In the genomic region with DNA sequence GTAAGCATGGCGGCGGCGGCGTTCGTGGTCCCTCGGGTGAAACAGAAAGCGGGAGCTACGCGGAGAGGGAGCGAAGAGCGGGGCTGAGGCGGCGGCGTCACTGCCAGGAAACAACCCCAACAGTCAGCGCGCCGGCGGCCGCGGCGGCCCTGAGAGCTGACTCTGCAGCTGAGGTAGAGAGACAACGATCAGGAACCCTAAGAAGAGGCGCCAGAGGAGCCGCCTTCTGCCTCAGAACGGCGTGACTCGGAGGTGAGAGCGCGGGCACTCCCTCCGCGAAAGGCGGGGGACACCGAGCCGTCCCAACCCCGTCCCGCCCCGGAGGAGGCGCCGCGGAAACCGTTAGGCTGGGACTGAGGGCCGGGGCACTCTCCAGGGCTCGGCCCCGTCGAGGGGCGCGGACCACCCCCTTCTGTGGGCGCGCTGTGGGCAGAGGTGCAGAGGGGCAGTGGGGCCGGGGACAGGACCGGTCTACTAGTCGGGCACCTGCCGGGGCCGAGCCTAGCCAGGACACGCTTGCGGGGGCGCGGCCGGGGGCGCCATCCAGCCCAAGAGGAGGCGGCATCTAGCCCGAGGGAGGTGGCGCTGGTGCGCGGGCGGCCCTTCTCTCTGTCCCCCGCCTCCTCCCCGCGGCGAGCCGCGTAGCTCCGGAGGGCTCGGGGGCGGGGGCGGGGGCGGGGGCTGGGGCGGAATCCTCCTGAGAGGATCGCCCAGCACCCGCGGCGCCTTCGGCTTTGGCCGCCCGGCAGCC, we compare ENCODE assay signal across 1 cellular context.
TF ChIP-seq lines count a peak whose summit lies in the region.

No MANE protein-coding gene starts in this region.

TF ChIP-seq in HepG2, 621 proteins besides CTCF, POLR2A, EP300 and RAD21 (continued from another document and continues in another):
- TF ChIP-seq, protein P1, sequence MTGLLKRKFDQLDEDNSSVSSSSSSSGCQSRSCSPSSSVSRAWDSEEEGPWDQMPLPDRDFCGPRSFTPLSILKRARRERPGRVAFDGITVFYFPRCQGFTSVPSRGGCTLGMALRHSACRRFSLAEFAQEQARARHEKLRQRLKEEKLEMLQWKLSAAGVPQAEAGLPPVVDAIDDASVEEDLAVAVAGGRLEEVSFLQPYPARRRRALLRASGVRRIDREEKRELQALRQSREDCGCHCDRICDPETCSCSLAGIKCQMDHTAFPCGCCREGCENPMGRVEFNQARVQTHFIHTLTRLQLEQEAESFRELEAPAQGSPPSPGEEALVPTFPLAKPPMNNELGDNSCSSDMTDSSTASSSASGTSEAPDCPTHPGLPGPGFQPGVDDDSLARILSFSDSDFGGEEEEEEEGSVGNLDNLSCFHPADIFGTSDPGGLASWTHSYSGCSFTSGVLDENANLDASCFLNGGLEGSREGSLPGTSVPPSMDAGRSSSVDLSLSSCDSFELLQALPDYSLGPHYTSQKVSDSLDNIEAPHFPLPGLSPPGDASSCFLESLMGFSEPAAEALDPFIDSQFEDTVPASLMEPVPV (CRISPR knock-in tag; IDR thresholded peaks at IDR 0.05), result peak; percentile 51; the same call in 1 of the 2 replicates
- TF ChIP-seq ZNF263 (CRISPR knock-in tag; IDR thresholded peaks at IDR 0.05) (no peak), PHF8 (CRISPR knock-in tag; IDR thresholded peaks at IDR 0.05) (peak; percentile 88), RELA (CRISPR knock-in tag; IDR thresholded peaks at IDR 0.05) (no peak), TEAD3 (CRISPR knock-in tag; optimal IDR thresholded peaks at IDR 0.05; ENCODE audit: borderline replicate concordance) (no peak), ZNF674 (CRISPR knock-in tag; IDR thresholded peaks at IDR 0.05; ENCODE audit: low read depth) (0 out of 2 replicates have a peak, but pooled peaks have one; percentile 60), NCOA1 (CRISPR knock-in tag; IDR thresholded peaks at IDR 0.05) (0 out of 2 replicates have a peak, but pooled peaks have one; percentile 39), ZNF709 (CRISPR knock-in tag; IDR thresholded peaks at IDR 0.05) (peak; percentile 51; the same call in 1 of the 2 replicates), TAF15 (IDR thresholded peaks at IDR 0.05; ENCODE audit: low read depth, low read length, poor library complexity, severe bottlenecking) (no peak), ZNF703 (CRISPR knock-in tag; IDR thresholded peaks at IDR 0.05; ENCODE audit: borderline replicate concordance) (no peak; the same call in 1 of the 2 replicates), SRY (CRISPR knock-in tag; IDR thresholded peaks at IDR 0.05) (peak; percentile 54), ZNF510 (CRISPR knock-in tag; IDR thresholded peaks at IDR 0.05; ENCODE audit: low read depth) (no peak), MAZ (IDR thresholded peaks at IDR 0.05; ENCODE audit: borderline replicate concordance, low read depth, low read length) (peak; percentile 69; the same call in 1 of the 2 replicates), MAZ (CRISPR knock-in tag; IDR thresholded peaks at IDR 0.05; ENCODE audit: low read depth) (peak; percentile 82), ZFP62 (CRISPR knock-in tag; IDR thresholded peaks at IDR 0.05) (no peak), NFIC (IDR thresholded peaks at IDR 0.05; ENCODE audit: low read length) (no peak), EED (CRISPR knock-in tag; IDR thresholded peaks at IDR 0.05) (0 out of 2 replicates have a peak, but pooled peaks have one; percentile 3), PAWR (CRISPR knock-in tag; IDR thresholded peaks at IDR 0.05; ENCODE audit: borderline replicate concordance) (0 out of 2 replicates have a peak, but pooled peaks have one; percentile 72), FOXK1 (CRISPR knock-in tag; IDR thresholded peaks at IDR 0.05; ENCODE audit: borderline replicate concordance, low read depth) (peak; percentile 14; the same call in 1 of the 2 replicates)
- TF ChIP-seq, protein P2, sequence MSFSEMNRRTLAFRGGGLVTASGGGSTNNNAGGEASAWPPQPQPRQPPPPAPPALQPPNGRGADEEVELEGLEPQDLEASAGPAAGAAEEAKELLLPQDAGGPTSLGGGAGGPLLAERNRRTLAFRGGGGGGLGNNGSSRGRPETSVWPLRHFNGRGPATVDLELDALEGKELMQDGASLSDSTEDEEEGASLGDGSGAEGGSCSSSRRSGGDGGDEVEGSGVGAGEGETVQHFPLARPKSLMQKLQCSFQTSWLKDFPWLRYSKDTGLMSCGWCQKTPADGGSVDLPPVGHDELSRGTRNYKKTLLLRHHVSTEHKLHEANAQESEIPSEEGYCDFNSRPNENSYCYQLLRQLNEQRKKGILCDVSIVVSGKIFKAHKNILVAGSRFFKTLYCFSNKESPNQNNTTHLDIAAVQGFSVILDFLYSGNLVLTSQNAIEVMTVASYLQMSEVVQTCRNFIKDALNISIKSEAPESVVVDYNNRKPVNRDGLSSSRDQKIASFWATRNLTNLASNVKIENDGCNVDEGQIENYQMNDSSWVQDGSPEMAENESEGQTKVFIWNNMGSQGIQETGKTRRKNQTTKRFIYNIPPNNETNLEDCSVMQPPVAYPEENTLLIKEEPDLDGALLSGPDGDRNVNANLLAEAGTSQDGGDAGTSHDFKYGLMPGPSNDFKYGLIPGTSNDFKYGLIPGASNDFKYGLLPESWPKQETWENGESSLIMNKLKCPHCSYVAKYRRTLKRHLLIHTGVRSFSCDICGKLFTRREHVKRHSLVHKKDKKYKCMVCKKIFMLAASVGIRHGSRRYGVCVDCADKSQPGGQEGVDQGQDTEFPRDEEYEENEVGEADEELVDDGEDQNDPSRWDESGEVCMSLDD (CRISPR knock-in tag; IDR thresholded peaks at IDR 0.05; ENCODE audit: borderline replicate concordance), result 0 out of 2 replicates have a peak, but pooled peaks have one; percentile 26
- TF ChIP-seq, protein P3, sequence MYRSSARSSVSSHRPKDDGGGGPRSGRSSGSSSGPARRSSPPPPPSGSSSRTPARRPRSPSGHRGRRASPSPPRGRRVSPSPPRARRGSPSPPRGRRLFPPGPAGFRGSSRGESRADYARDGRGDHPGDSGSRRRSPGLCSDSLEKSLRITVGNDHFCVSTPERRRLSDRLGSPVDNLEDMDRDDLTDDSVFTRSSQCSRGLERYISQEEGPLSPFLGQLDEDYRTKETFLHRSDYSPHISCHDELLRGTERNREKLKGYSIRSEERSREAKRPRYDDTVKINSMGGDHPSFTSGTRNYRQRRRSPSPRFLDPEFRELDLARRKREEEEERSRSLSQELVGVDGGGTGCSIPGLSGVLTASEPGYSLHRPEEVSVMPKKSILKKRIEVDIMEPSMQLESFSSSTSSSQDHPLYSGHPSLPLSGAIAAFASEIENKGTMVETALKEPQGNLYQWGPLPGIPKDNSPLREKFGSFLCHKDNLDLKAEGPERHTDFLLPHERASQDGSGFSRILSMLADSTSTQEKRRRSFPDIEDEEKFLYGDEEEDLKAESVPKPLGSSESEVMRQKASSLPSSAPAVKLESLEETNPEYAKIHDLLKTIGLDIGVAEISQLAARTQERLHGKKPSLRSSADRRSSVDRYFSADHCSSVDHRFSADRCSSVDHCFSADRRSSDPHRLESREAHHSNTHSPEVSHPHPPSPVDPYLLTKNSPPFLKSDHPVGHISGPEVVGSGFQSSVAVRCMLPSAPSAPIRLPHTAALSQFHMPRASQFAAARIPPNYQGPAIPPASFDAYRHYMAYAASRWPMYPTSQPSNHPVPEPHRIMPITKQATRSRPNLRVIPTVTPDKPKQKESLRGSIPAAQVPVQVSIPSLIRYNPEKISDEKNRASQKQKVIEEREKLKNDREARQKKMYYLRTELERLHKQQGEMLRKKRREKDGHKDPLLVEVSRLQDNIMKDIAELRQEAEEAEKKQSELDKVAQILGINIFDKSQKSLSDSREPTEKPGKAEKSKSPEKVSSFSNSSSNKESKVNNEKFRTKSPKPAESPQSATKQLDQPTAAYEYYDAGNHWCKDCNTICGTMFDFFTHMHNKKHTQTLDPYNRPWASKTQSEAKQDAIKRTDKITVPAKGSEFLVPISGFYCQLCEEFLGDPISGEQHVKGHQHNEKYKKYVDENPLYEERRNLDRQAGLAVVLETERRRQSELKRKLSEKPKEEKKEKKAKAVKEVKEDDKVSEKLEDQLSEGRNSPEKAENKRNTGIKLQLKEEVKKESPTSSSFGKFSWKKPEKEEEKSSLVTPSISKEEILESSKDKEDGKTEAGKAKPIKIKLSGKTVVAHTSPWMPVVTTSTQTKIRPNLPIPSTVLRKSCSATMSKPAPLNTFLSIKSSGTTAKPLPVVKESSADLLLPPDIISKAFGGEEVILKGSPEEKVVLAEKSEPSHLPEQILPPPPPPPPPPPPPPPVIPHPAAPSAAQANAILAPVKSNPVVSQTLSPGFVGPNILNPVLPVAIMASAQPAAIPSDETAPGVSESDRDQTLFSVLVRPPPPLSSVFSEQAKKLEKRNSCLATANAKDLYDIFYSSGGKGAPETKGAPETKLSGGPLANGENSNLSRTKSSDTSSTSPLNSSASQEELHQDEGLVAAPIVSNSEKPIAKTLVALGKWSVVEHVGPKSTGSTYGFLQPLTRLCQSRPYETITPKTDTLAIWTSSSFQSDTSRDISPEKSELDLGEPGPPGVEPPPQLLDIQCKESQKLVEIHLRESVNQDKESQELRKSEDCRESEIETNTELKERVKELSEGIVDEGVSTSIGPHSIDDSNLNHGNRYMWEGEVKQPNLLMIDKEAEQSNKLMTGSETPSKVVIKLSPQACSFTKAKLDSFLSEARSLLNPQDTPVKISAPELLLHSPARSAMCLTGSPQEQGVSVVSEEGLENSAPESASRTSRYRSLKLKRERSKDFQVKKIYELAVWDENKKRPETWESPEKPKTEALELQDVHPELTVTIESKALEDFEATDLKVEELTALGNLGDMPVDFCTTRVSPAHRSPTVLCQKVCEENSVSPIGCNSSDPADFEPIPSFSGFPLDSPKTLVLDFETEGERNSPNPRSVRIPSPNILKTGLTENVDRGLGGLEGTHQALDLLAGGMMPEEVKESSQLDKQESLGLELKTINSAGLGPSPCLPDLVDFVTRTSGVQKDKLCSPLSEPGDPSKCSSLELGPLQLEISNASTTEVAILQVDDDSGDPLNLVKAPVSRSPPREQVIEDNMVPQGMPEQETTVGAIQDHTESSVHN (CRISPR knock-in tag; IDR thresholded peaks at IDR 0.05), result no peak
- TF ChIP-seq, protein P4, sequence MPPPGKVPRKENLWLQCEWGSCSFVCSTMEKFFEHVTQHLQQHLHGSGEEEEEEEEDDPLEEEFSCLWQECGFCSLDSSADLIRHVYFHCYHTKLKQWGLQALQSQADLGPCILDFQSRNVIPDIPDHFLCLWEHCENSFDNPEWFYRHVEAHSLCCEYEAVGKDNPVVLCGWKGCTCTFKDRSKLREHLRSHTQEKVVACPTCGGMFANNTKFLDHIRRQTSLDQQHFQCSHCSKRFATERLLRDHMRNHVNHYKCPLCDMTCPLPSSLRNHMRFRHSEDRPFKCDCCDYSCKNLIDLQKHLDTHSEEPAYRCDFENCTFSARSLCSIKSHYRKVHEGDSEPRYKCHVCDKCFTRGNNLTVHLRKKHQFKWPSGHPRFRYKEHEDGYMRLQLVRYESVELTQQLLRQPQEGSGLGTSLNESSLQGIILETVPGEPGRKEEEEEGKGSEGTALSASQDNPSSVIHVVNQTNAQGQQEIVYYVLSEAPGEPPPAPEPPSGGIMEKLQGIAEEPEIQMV (CRISPR knock-in tag; IDR thresholded peaks at IDR 0.05; ENCODE audit: low read depth), result no peak
- TF ChIP-seq, protein P5, sequence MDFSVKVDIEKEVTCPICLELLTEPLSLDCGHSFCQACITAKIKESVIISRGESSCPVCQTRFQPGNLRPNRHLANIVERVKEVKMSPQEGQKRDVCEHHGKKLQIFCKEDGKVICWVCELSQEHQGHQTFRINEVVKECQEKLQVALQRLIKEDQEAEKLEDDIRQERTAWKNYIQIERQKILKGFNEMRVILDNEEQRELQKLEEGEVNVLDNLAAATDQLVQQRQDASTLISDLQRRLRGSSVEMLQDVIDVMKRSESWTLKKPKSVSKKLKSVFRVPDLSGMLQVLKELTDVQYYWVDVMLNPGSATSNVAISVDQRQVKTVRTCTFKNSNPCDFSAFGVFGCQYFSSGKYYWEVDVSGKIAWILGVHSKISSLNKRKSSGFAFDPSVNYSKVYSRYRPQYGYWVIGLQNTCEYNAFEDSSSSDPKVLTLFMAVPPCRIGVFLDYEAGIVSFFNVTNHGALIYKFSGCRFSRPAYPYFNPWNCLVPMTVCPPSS (IDR thresholded peaks at IDR 0.05), result no peak
- TF ChIP-seq, protein P6, sequence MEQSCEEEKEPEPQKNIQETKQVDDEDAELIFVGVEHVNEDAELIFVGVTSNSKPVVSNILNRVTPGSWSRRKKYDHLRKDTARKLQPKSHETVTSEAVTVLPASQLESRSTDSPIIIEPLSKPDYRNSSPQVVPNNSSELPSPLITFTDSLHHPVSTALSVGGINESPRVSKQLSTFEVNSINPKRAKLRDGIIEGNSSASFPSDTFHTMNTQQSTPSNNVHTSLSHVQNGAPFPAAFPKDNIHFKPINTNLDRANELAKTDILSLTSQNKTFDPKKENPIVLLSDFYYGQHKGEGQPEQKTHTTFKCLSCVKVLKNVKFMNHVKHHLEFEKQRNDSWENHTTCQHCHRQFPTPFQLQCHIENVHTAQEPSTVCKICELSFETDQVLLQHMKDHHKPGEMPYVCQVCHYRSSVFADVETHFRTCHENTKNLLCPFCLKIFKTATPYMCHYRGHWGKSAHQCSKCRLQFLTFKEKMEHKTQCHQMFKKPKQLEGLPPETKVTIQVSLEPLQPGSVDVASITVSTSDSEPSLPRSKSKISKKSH (CRISPR knock-in tag; IDR thresholded peaks at IDR 0.05; ENCODE audit: borderline replicate concordance), result 0 out of 2 replicates have a peak, but pooled peaks have one; percentile 19
- TF ChIP-seq, protein P7, sequence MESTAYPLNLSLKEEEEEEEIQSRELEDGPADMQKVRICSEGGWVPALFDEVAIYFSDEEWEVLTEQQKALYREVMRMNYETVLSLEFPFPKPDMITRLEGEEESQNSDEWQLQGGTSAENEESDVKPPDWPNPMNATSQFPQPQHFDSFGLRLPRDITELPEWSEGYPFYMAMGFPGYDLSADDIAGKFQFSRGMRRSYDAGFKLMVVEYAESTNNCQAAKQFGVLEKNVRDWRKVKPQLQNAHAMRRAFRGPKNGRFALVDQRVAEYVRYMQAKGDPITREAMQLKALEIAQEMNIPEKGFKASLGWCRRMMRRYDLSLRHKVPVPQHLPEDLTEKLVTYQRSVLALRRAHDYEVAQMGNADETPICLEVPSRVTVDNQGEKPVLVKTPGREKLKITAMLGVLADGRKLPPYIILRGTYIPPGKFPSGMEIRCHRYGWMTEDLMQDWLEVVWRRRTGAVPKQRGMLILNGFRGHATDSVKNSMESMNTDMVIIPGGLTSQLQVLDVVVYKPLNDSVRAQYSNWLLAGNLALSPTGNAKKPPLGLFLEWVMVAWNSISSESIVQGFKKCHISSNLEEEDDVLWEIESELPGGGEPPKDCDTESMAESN (CRISPR knock-in tag; conservative IDR thresholded peaks at IDR 0.05), result no peak; the same call in none of the 2 replicates
- TF ChIP-seq, protein P8, sequence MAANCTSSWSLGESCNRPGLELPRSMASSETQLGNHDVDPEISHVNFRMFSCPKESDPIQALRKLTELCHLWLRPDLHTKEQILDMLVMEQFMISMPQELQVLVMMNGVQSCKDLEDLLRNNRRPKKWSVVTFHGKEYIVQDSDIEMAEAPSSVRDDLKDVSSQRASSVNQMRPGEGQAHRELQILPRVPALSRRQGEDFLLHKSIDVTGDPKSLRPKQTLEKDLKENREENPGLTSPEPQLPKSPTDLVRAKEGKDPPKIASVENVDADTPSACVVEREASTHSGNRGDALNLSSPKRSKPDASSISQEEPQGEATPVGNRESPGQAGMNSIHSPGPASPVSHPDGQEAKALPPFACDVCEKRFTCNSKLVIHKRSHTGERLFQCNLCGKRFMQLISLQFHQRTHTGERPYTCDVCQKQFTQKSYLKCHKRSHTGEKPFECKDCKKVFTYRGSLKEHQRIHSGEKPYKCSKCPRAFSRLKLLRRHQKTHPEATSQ (CRISPR knock-in tag; IDR thresholded peaks at IDR 0.05; ENCODE audit: borderline replicate concordance), result 0 out of 2 replicates have a peak, but pooled peaks have one; percentile 18
